In the genomic region with DNA sequence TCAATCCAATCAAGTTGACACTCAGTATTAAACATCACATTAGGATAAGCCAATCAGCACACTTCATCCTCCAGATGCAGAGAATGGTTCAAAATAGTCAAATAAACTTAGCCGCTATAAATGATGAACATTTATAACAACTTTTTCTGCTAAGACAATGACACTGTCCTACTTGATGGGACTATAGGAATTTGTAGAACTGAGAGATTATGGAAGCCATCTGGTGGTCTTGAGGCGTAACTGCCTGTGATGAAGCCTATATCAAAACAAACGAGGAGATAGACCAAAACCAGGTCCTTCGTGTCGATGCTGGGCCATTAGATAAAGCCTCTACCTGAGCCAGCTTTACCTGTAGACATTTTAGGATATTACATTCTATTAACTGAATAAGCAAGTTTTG, we compare ENCODE assay signal across 8 cellular contexts.
A peak's percentile ranks its signal among the peaks of the same experiment; 100 is the strongest.
DNase-seq lines count a peak whose midpoint lies in the region; ATAC-seq lines count a peak whose summit lies in the region.

No MANE protein-coding gene starts in this region.

- H3K9me3 Mint-ChIP-seq in effector memory CD8-positive, alpha-beta T cell: no peaks in the 10 kb centered on the region

- H3K4me3 Mint-ChIP-seq in effector memory CD8-positive, alpha-beta T cell: no peak overlapping the region

- no peaks in the 10 kb centered on the region for H3K4me1 Mint-ChIP-seq in effector memory CD8-positive, alpha-beta T cell (ENCODE audit: low read depth in 2 of 2)

- no peak overlapping the region for H3K27ac Mint-ChIP-seq in effector memory CD8-positive, alpha-beta T cell

- no peaks in the 10 kb centered on the region for H3K27me3 Mint-ChIP-seq in effector memory CD8-positive, alpha-beta T cell

- no peaks in the 10 kb centered on the region for H3K36me3 Mint-ChIP-seq in effector memory CD8-positive, alpha-beta T cell (ENCODE audit: insufficient read depth)

- ATAC-seq in GM21423 (IDR thresholded peaks at IDR 0.05; ENCODE audit: unreplicated experiment) (peak; percentile 28), HG03045 (IDR thresholded peaks at IDR 0.05; ENCODE audit: unreplicated experiment) (no peak)
- no peak for ATAC-seq in effector memory CD8-positive, alpha-beta T cell (replicated peaks)

- DNase-seq in CD1c-positive myeloid dendritic cell (ENCODE audit: extremely low spot score) (peak; percentile 8), NCI-H69 (lab: John Stamatoyannopoulos, UW) (peak; percentile 21), fibroblast of gingiva (ENCODE audit: low read depth) (peak; percentile 41), activated gamma-delta T cell (lab: John Stamatoyannopoulos, UW) (no peak)
- DNase-seq in effector memory CD8-positive, alpha-beta T cell: no peak
- no peak for DNase-seq in activated naive CD4-positive, alpha-beta T cell treated with anti-CD3 and anti-CD28 coated beads, Interleukin-2, amount 50 U/mL, for 16 hours

Comparison
In these comparisons a context has a peak if more than half of its experiments do, and no peak if none do; other contexts are left out.
1. DNase-seq: peak in CD1c-positive myeloid dendritic cell (single experiment), NCI-H69 (single experiment) and fibroblast of gingiva (single experiment); none in activated gamma-delta T cell (single experiment), effector memory CD8-positive, alpha-beta T cell (0 of 3) and activated naive CD4-positive, alpha-beta T cell treated with anti-CD3 and anti-CD28 coated beads, Interleukin-2, amount 50 U/mL, for 16 hours (single experiment).